Comparison of ENCODE assay signal across 17 cellular contexts in genomic region chr1:29105822-29106221, GRCh38. TPM values are rescaled to one million over a fixed set of nuclear protein-coding genes. Genes with fewer than 3 reads are reported as not detected.
DNase-seq lines count a peak whose midpoint lies in the region; ATAC-seq, FAIRE-seq and TF ChIP-seq lines count a peak whose summit lies in the region.
"Had no signal": no experiment of that assay in that cellular context is flagged by ENCODE, and none has a peak within 500 bp of the region (broad histone marks: within the 10 kb centered on the region; RNA-seq: fewer than 3 reads in every experiment).

No MANE protein-coding gene starts in this region.

- intact Hi-C loops in K562 (cut with micrococcal nuclease) = no loop called here
- intact Hi-C loops in HepG2 (cut with micrococcal nuclease; ENCODE audit: unreplicated experiment) = no loop called here
- intact Hi-C loops in upper lobe of right lung (cut with DNase I) = no loop called here

- no peaks in the 10 kb centered on the region for H3K9me3 Mint-ChIP-seq in activated T-cell treated with anti-CD3 and anti-CD28 coated beads, Interleukin-2, amount 50 U/mL, for 24 hours
- H3K9me3 Mint-ChIP-seq in activated T-cell treated with anti-CD3 and anti-CD28 coated beads, Interleukin-2, amount 50 U/mL, for 4 hours = no peaks in the 10 kb centered on the region

- TF ChIP-seq CTCF in K562 (IDR thresholded peaks at IDR 0.05 in 2 of 3, conservative IDR thresholded peaks at IDR 0.05 in 1 of 3; ENCODE audit: insufficient read depth in 2 of 3, low read depth in 1 of 3, low read length in 3 of 3) (no peak), HepG2 (CRISPR knock-in tag; IDR thresholded peaks at IDR 0.05) (0 out of 2 replicates have a peak, but pooled peaks have one; percentile 2), upper lobe of right lung (IDR thresholded peaks at IDR 0.05) (no peak)

- H3K4me3 ChIP-seq in K562 = no peak overlapping the region
- no peak overlapping the region for H3K4me3 ChIP-seq in HepG2 (replicated peaks in 1 of 3; ENCODE audit: insufficient read depth in 1 of 3, low read depth in 2 of 3, low read length in 3 of 3)
- no peak overlapping the region for H3K4me3 ChIP-seq in upper lobe of right lung
- H3K4me3 ChIP-seq: BLaER1 treated with 17β-estradiol and CSF1 and Interleukin-3, amounts not matched to agents 10 nM and 100 nM; stomach had no signal

- CTCF ChIA-PET in K562 (lab: Yijun Ruan, JAX; ENCODE audit: low intra/inter-chr PET ratio) (no interaction called here), HepG2 (lab: Yijun Ruan, JAX; ENCODE audit: low intra/inter-chr PET ratio, low total read pairs) (no interaction called here)

- 0 out of 4 replicates have a peak overlapping the region, but pooled peaks of 1 of the 2 experiments have one; percentile 6 for H3K9ac ChIP-seq in K562 (ENCODE audit: insufficient read depth in 1 of 2, low read depth in 2 of 2, low read length in 2 of 2)
- no peak overlapping the region for H3K9ac ChIP-seq in HepG2 (ENCODE audit: insufficient read depth, low read depth, low read length)
- H3K9ac ChIP-seq: BLaER1 treated with 17β-estradiol and CSF1 and Interleukin-3, amounts not matched to agents 10 nM and 100 nM; parathyroid adenoma had no signal

- H3K79me2 ChIP-seq in K562 (ENCODE audit: control insufficient read depth, insufficient read depth, low read length) (no peaks in the 10 kb centered on the region), HepG2 (ENCODE audit: insufficient read depth, low read length) (no peaks in the 10 kb centered on the region)
- H3K79me2 ChIP-seq: parathyroid adenoma had no signal

- peaks cover 47% of the 10 kb centered on the region for H3K36me3 ChIP-seq in K562 (ENCODE audit: control insufficient read depth, insufficient read depth, low read length)
- H3K36me3 ChIP-seq in HepG2 (replicated peaks in 1 of 2; ENCODE audit: control insufficient read depth in 1 of 2, insufficient read depth in 2 of 2, low read length in 2 of 2) = peaks cover 5 to 25% of the 10 kb centered on the region in 2 experiments; a peak in 4 of 5 replicates
- H3K36me3 ChIP-seq in upper lobe of right lung = peaks cover 15% of the 10 kb centered on the region

- peak overlapping the region; percentile 44 for H3K27ac Mint-ChIP-seq in activated T-cell treated with anti-CD3 and anti-CD28 coated beads, Interleukin-2, amount 50 U/mL, for 24 hours

- no peaks in the 10 kb centered on the region for H3K9me1 ChIP-seq in K562 (ENCODE audit: control insufficient read depth, insufficient read depth, low read length)

- no peak for DNase-seq in activated T-cell treated with anti-CD3 and anti-CD28 coated beads, Interleukin-2, amount 50 U/mL, for 24 hours
- DNase-seq in activated T-cell treated with anti-CD3 and anti-CD28 coated beads, Interleukin-2, amount 50 U/mL, for 4 hours = no peak
- DNase-seq in K562 (ENCODE audit: extremely low read depth in 1 of 4, low spot score in 3 of 4) (no peak), HepG2 (ENCODE audit: low spot score) (peak; percentile 83), upper lobe of right lung (no peak), C1 segment of cervical spinal cord (lab: John Stamatoyannopoulos, UW) (no peak)
- DNase-seq: 8988T; anterior cingulate cortex; effector CD4-positive, alpha-beta T cell; H7; NCI-H187 treated with DMSO at 0.1 percent for 48 hours; NK-92 treated with Interleukin-12 subunit alpha and Interleukin-12 subunit beta, amount 100 ng/mL, for 24 hours; stomach had no signal

- no peak overlapping the region for H3K4me3 Mint-ChIP-seq in activated T-cell treated with anti-CD3 and anti-CD28 coated beads, Interleukin-2, amount 50 U/mL, for 24 hours
- no peak overlapping the region for H3K4me3 Mint-ChIP-seq in activated T-cell treated with anti-CD3 and anti-CD28 coated beads, Interleukin-2, amount 50 U/mL, for 4 hours

- TF ChIP-seq RAD21 in K562 (CRISPR knock-in tag; conservative IDR thresholded peaks at IDR 0.05 in 1 of 2, IDR thresholded peaks at IDR 0.05 in 1 of 2) (no peak), HepG2 (CRISPR knock-in tag; IDR thresholded peaks at IDR 0.05) (no peak)

- WGBS in K562 (ENCODE audit: insufficient coverage, low coverage, missing lambda C conversion rate) = 57% methylated on average over 6 of the region's 6 CpGs
- 34% methylated on average over 6 of the region's 6 CpGs for WGBS in HepG2 (ENCODE audit: low lambda C conversion rate)

- H3K4me2 ChIP-seq in K562 (ENCODE audit: insufficient read depth, low read length) (no peak overlapping the region), HepG2 (ENCODE audit: low read depth, low read length) (peak overlapping the region; percentile 45; the same call in 1 of the 2 replicates)
- H3K4me2 ChIP-seq: BLaER1 treated with 17β-estradiol and CSF1 and Interleukin-3, amounts not matched to agents 10 nM and 100 nM had no signal

- peaks cover 63% of the 10 kb centered on the region for H3K36me3 Mint-ChIP-seq in activated T-cell treated with anti-CD3 and anti-CD28 coated beads, Interleukin-2, amount 50 U/mL, for 24 hours (ENCODE audit: low read depth)
- H3K36me3 Mint-ChIP-seq in activated T-cell treated with anti-CD3 and anti-CD28 coated beads, Interleukin-2, amount 50 U/mL, for 4 hours (ENCODE audit: insufficient read depth) = peaks cover 12% of the 10 kb centered on the region

- no peak for TF ChIP-seq POLR2A in K562 (conservative IDR thresholded peaks at IDR 0.05)
- TF ChIP-seq POLR2A in HepG2 (IDR thresholded peaks at IDR 0.05; ENCODE audit: insufficient read depth in 1 of 2, low read depth in 2 of 2, low read length in 2 of 2) = no peak

- FAIRE-seq in K562 (lab: Jason Lieb, UNC) (no peak), HepG2 (lab: Jason Lieb, UNC) (peak; percentile 43)

- POLR2A ChIA-PET in K562 (lab: Yijun Ruan, JAX) = interaction anchor here (0.6 to 1.3 kb wide), 2 partner anchors 9 to 48 kb away, joined by 3 to 8 read pairs; no protein-coding TSS in a partner anchor
- POLR2A ChIA-PET in HepG2 (lab: Yijun Ruan, JAX) = interaction anchor here (0.9 kb wide), 1 partner anchor 18 kb away, joined by 3 read pairs; the partner anchor contains the start of gene TMEM200B

- no peaks in the 10 kb centered on the region for H3K27me3 Mint-ChIP-seq in activated T-cell treated with anti-CD3 and anti-CD28 coated beads, Interleukin-2, amount 50 U/mL, for 24 hours
- H3K27me3 Mint-ChIP-seq in activated T-cell treated with anti-CD3 and anti-CD28 coated beads, Interleukin-2, amount 50 U/mL, for 4 hours (ENCODE audit: low read depth) = no peaks in the 10 kb centered on the region

- H3K27ac ChIP-seq in K562 (ENCODE audit: extremely low read depth, low read depth, low read length) (no peak overlapping the region), HepG2 (ENCODE audit: extremely low read length, insufficient read depth, low read length) (peak overlapping the region; percentile 62), upper lobe of right lung (no peak overlapping the region)
- H3K27ac ChIP-seq: BLaER1 treated with 17β-estradiol and CSF1 and Interleukin-3, amounts not matched to agents 10 nM and 100 nM; parathyroid adenoma; stomach had no signal

- H2AFZ ChIP-seq in K562 (ENCODE audit: low read depth, low read length) = no peak overlapping the region
- H2AFZ ChIP-seq in HepG2 (ENCODE audit: low read length) = no peak overlapping the region
- H2AFZ ChIP-seq: parathyroid adenoma had no signal

- no peak for ATAC-seq in activated T-cell treated with anti-CD3 and anti-CD28 coated beads, Interleukin-2, amount 50 U/mL, for 4 hours
- ATAC-seq in K562 (peak; percentile 59), HepG2 (peak; percentile 92), upper lobe of right lung (peak; percentile 28), GM18519 (IDR thresholded peaks at IDR 0.05; ENCODE audit: low FRiP score, unreplicated experiment) (no peak)
- ATAC-seq in activated CD4-positive, CD25-positive, alpha-beta regulatory T cell treated with anti-CD3 and anti-CD28 coated beads, Interleukin-2, amount 50 U/mL, for 24 hours = no peak

- TF ChIP-seq EP300 in K562 (IDR thresholded peaks at IDR 0.05; ENCODE audit: low read length) (no peak), HepG2 (IDR thresholded peaks at IDR 0.05; ENCODE audit: low read depth in 2 of 2, low read length in 2 of 2) (peak in 1 of 2 experiments; percentile 28; a peak in 1 of 4 replicates), HepG2 (CRISPR knock-in tag; IDR thresholded peaks at IDR 0.05; ENCODE audit: borderline replicate concordance) (no peak)

- H3K4me1 Mint-ChIP-seq in activated T-cell treated with anti-CD3 and anti-CD28 coated beads, Interleukin-2, amount 50 U/mL, for 24 hours (ENCODE audit: low read depth) = no peaks in the 10 kb centered on the region
- H3K4me1 Mint-ChIP-seq in activated T-cell treated with anti-CD3 and anti-CD28 coated beads, Interleukin-2, amount 50 U/mL, for 4 hours (ENCODE audit: low read depth) = no peaks in the 10 kb centered on the region

- H3K4me1 ChIP-seq in K562 (replicated peaks in 1 of 2; ENCODE audit: control insufficient read depth in 2 of 2, insufficient read depth in 2 of 2, low read length in 2 of 2) = no peaks in the 10 kb centered on the region
- H3K4me1 ChIP-seq in HepG2 (ENCODE audit: insufficient read depth, low read length) = peaks cover 15% of the 10 kb centered on the region
- no peaks in the 10 kb centered on the region for H3K4me1 ChIP-seq in upper lobe of right lung
- H3K4me1 ChIP-seq: BLaER1 treated with 17β-estradiol and CSF1 and Interleukin-3, amounts not matched to agents 10 nM and 100 nM; parathyroid adenoma; stomach had no signal

- no peaks in the 10 kb centered on the region for H3K27me3 ChIP-seq in K562 (ENCODE audit: control insufficient read depth in 2 of 2, insufficient read depth in 2 of 2, low read length in 2 of 2)
- no peaks in the 10 kb centered on the region for H3K27me3 ChIP-seq in HepG2 (ENCODE audit: control insufficient read depth in 1 of 2, insufficient read depth in 2 of 2, low read length in 2 of 2)
- no peaks in the 10 kb centered on the region for H3K27me3 ChIP-seq in upper lobe of right lung
- H3K27me3 ChIP-seq: BLaER1 treated with 17β-estradiol and CSF1 and Interleukin-3, amounts not matched to agents 10 nM and 100 nM; stomach had no signal

- BruUV-seq in K562 (replicated peaks; lab: Mats Ljungman, UMichigan) = no TSS peak
- BruUV-seq in HepG2 (replicated peaks; lab: Mats Ljungman, UMichigan) = no TSS peak

- no peaks in the 10 kb centered on the region for H3K9me3 ChIP-seq in K562 (replicated peaks; ENCODE audit: control insufficient read depth, insufficient read depth, low read depth, low read length)
- H3K9me3 ChIP-seq in HepG2 (ENCODE audit: low read length) = no peaks in the 10 kb centered on the region
- H3K9me3 ChIP-seq in upper lobe of right lung = no peaks in the 10 kb centered on the region
- H3K9me3 ChIP-seq: BLaER1 treated with 17β-estradiol and CSF1 and Interleukin-3, amounts not matched to agents 10 nM and 100 nM; stomach had no signal

- H4K20me1 ChIP-seq in K562 (replicated peaks; ENCODE audit: control insufficient read depth, insufficient read depth, low read length) (no peaks in the 10 kb centered on the region), HepG2 (ENCODE audit: insufficient read depth, low read length) (no peaks in the 10 kb centered on the region)
- H4K20me1 ChIP-seq: BLaER1 treated with 17β-estradiol and CSF1 and Interleukin-3, amounts not matched to agents 10 nM and 100 nM had no signal

- in situ Hi-C loops in K562 (cut with MboI) (no loop called here), HepG2 (cut with HindIII; ENCODE audit: extremely low pct_ligation_motif_present, low pct_unique_long_range_greater_than_20kb) (no loop called here)

RNA-seq across cellular contexts. Expression of gene TMEM200B, which starts 17.9 kb away (rescaled TPM):
- 1 to 10 TPM in 2 of 3 donors, under 1 TPM in 1; 0.61 to 1.7 (median 1.0) TPM for total RNA-seq in activated T-cell treated with anti-CD3 and anti-CD28 coated beads, Interleukin-2, amount 50 U/mL, for 4 hours
- 0.58 and 0.62 TPM in 2 replicates for total RNA-seq in K562 (2011; cell fraction: chromatin; rRNA removed; ENCODE audit: low replicate concordance)
- total RNA-seq in K562 (2011; cell fraction: nucleolus; rRNA removed) = 0.26 and 0.33 TPM in 2 replicates
- 0.59 and 0.61 TPM in 2 replicates for total RNA-seq in K562 (2011; cell fraction: nucleoplasm; rRNA removed)
- not detected in 2 replicates for total RNA-seq in K562 (2014; rRNA removed)
- 0.04 TPM in 1 of 2 replicates, not detected in the other for total RNA-seq in K562 (2014; rRNA removed; fragmentation: Illumina TruSeq; extraction: Trizol)
- 0.11 TPM in 1 of 2 replicates, not detected in the other for total RNA-seq in K562 (2015; rRNA removed; fragmentation: Illumina TruSeq; extraction: Trizol)
- 0.11 and 0.13 TPM in 2 replicates for total RNA-seq in K562 (2021)
- polyA plus RNA-seq in K562 (2011; rRNA removed) = 0.07 and 0.08 TPM in 2 replicates
- 0.04 and 0.09 TPM in 2 replicates for polyA plus RNA-seq in K562 (2011; cell fraction: cytosol; rRNA removed)
- polyA plus RNA-seq in K562 (2011; cell fraction: nucleus; rRNA removed) = 0.47 and 0.80 TPM in 2 replicates
- polyA plus RNA-seq in K562 (2012) = 0.10 and 0.13 TPM in 2 replicates
- 0.06 and 0.10 TPM in 2 replicates for polyA plus RNA-seq in K562 (2014; fragmentation: Illumina TruSeq; extraction: Trizol)
- under 1 TPM; 0.30 to 0.35 TPM for polyA plus RNA-seq in K562 (2014; fragmentation: Nextera tagmentation; extraction: Ambion mirVana)
- 0.09 and 0.13 TPM in 2 replicates for polyA plus RNA-seq in K562 (2014; rRNA removed)
- polyA minus RNA-seq in K562 (2011; rRNA and poly(A)+ RNA removed) = 0.18 and 0.24 TPM in 2 replicates
- polyA minus RNA-seq in K562 (2011; cell fraction: cytosol; rRNA and poly(A)+ RNA removed) = not detected in 2 replicates
- 0.11 and 0.13 TPM in 2 replicates for polyA minus RNA-seq in K562 (2011; cell fraction: nucleus; rRNA and poly(A)+ RNA removed)
- 0.72 and 1.1 TPM in 2 replicates for total RNA-seq in HepG2 (2016; rRNA removed; fragmentation: Illumina TruSeq; extraction: Trizol)
- 0.18 and 0.20 TPM in 2 replicates for total RNA-seq in HepG2 (2016; cell fraction: cytosol; rRNA removed; fragmentation: Illumina TruSeq; extraction: Trizol; ENCODE audit: low read depth)
- total RNA-seq in HepG2 (2016; cell fraction: insoluble cytoplasmic fraction; rRNA removed; fragmentation: Illumina TruSeq; extraction: Trizol) = 0.48 and 1.0 TPM in 2 replicates
- total RNA-seq in HepG2 (2016; cell fraction: membrane; rRNA removed; fragmentation: Illumina TruSeq; extraction: Trizol) = 0.59 and 0.96 TPM in 2 replicates
- 0.66 and 1.2 TPM in 2 replicates for total RNA-seq in HepG2 (2016; cell fraction: nucleus; rRNA removed; fragmentation: Illumina TruSeq; extraction: Trizol)
- 1.1 and 1.4 TPM in 2 replicates for polyA plus RNA-seq in HepG2 (2011; rRNA removed)
- polyA plus RNA-seq in HepG2 (2011; cell fraction: cytosol; rRNA removed) = 0.88 and 1.1 TPM in 2 replicates
- polyA plus RNA-seq in HepG2 (2011; cell fraction: nucleus; rRNA removed) = 1.6 and 1.7 TPM in 2 replicates
- 0.44 and 1.1 TPM in 2 replicates for polyA plus RNA-seq in HepG2 (2012)
- 0.28 and 0.41 TPM in 2 replicates for polyA plus RNA-seq in HepG2 (2016; cell fraction: cytosol; fragmentation: Illumina TruSeq; extraction: Trizol; ENCODE audit: low read depth)
- polyA plus RNA-seq in HepG2 (2016; cell fraction: insoluble cytoplasmic fraction; fragmentation: Illumina TruSeq; extraction: Trizol; ENCODE audit: low read depth) = 0.66 and 0.93 TPM in 2 replicates
- 0.68 and 0.86 TPM in 2 replicates for polyA plus RNA-seq in HepG2 (2016; cell fraction: membrane; fragmentation: Illumina TruSeq; extraction: Trizol; ENCODE audit: low read depth)
- 1.7 and 2.1 TPM in 2 replicates for polyA plus RNA-seq in HepG2 (2016; cell fraction: nucleus; fragmentation: Illumina TruSeq; extraction: Trizol; ENCODE audit: insufficient read depth, low read depth)
- 0.12 and 1.2 TPM in 2 replicates for polyA minus RNA-seq in HepG2 (2011; rRNA and poly(A)+ RNA removed; ENCODE audit: low replicate concordance)
- polyA minus RNA-seq in HepG2 (2011; cell fraction: cytosol; rRNA and poly(A)+ RNA removed) = 0.40 and 0.53 TPM in 2 replicates
- 0.39 and 0.75 TPM in 2 replicates for polyA minus RNA-seq in HepG2 (2011; cell fraction: nucleus; rRNA and poly(A)+ RNA removed)
- 8.7 TPM for total RNA-seq in upper lobe of right lung

Comparison
In these comparisons a context has a peak if more than half of its experiments do, and no peak if none do; other contexts are left out.
1. ATAC-seq: peak in K562 (single experiment), HepG2 (single experiment) and upper lobe of right lung (single experiment); none in activated T-cell treated with anti-CD3 and anti-CD28 coated beads, Interleukin-2, amount 50 U/mL, for 4 hours (0 of 2), activated CD4-positive, CD25-positive, alpha-beta regulatory T cell treated with anti-CD3 and anti-CD28 coated beads, Interleukin-2, amount 50 U/mL, for 24 hours (0 of 2) and GM18519 (single experiment).